In genomic region chr3:47010910-47011309, GRCh38 we compare ENCODE assay signal across 20 cellular contexts. TPM values are rescaled to one million over a fixed set of nuclear protein-coding genes. Genes with fewer than 3 reads are reported as not detected.
DNase-seq lines count a peak whose midpoint lies in the region; ATAC-seq, FAIRE-seq and TF ChIP-seq lines count a peak whose summit lies in the region.
"Had no signal": no experiment of that assay in that cellular context is flagged by ENCODE, and none has a peak within 500 bp of the region (broad histone marks: within the 10 kb centered on the region; RNA-seq: fewer than 3 reads in every experiment).

No MANE protein-coding gene starts in this region.

- H4K20me1 ChIP-seq in H1 (replicated peaks in 1 of 2; ENCODE audit: control insufficient read depth in 1 of 2, insufficient read depth in 2 of 2, low read length in 2 of 2), result no peaks in the 10 kb centered on the region
- no peaks in the 10 kb centered on the region for H4K20me1 ChIP-seq in osteoblast (ENCODE audit: insufficient read depth, low read length)

- H3K27ac ChIP-seq in CD4-positive, CD25-positive, alpha-beta regulatory T cell (ENCODE audit: insufficient read depth, low read length, poor library complexity, severe bottlenecking), result no peak overlapping the region
- peak overlapping the region; percentile 83 for H3K27ac ChIP-seq in RWPE1
- no peak overlapping the region for H3K27ac ChIP-seq in H1 (ENCODE audit: low read depth, low read length)
- no peak overlapping the region for H3K27ac ChIP-seq in osteoblast (ENCODE audit: low read depth, low read length)
- H3K27ac ChIP-seq: foreskin keratinocyte had no signal

- H4K8ac ChIP-seq in H1 (ENCODE audit: extremely low read depth, insufficient read depth, low read length), result no peak overlapping the region

- CTCF ChIA-PET in RWPE1 (lab: Yijun Ruan, JAX), result interaction anchor here (0.6 kb wide), 1 partner anchor 30 kb away, joined by 3 read pairs; no protein-coding TSS in a partner anchor
- CTCF ChIA-PET in H1 (lab: Charles Lee; ENCODE audit: partially characterized antibody), result interaction anchor here (1.0 to 2.0 kb wide), 2 partner anchors 26 to 75 kb away, joined by 4 to 5 read pairs; no protein-coding TSS in a partner anchor

- H3K4ac ChIP-seq in H1 (replicated peaks; ENCODE audit: insufficient read length, low read depth, low read length), result no peak overlapping the region

- no peak for ATAC-seq in CD4-positive, CD25-positive, alpha-beta regulatory T cell (ENCODE audit: low read depth in 2 of 2)
- no peak for ATAC-seq in GM18502 (IDR thresholded peaks at IDR 0.05; ENCODE audit: poor library complexity, unreplicated experiment)
- ATAC-seq: foreskin keratinocyte had no signal

- no peak overlapping the region for H3K14ac ChIP-seq in H1 (ENCODE audit: insufficient read length)

- peaks cover 10% of the 10 kb centered on the region for H3K36me3 Mint-ChIP-seq in CD4-positive, CD25-positive, alpha-beta regulatory T cell

- no peak overlapping the region for H3K9ac ChIP-seq in H1 (replicated peaks in 1 of 4; ENCODE audit: extremely low read depth in 1 of 4, low read depth in 3 of 4, low read length in 3 of 4)

- H4K5ac ChIP-seq in H1 (ENCODE audit: insufficient read length, low read depth, low read length), result no peak overlapping the region

- no peak overlapping the region for H2BK120ac ChIP-seq in H1 (replicated peaks; ENCODE audit: low read depth, low read length)

- H2BK12ac ChIP-seq in H1 (ENCODE audit: low read depth, low read length), result no peak overlapping the region

- no peak for TF ChIP-seq EP300 in H1 (IDR thresholded peaks at IDR 0.05; ENCODE audit: borderline replicate concordance in 1 of 2, low read depth in 2 of 2, low read length in 2 of 2)

- H3K9me3 Mint-ChIP-seq in CD4-positive, CD25-positive, alpha-beta regulatory T cell, result no peaks in the 10 kb centered on the region
- H3K9me3 Mint-ChIP-seq: T-helper 2 cell treated with Interferon-gamma antibody and Interleukin-4, amounts not matched to agents 5 μg/mL and 100 μg/mL, for 36 hours had no signal

- WGBS in H1 (ENCODE audit: extremely low coverage in 1 of 2, insufficient coverage in 1 of 2, insufficient read length in 1 of 2, insufficient replicate concordance in 2 of 2, low coverage in 1 of 2, low lambda C conversion rate in 2 of 2, missing lambda C conversion rate in 1 of 2), 2 experiments, result 92% methylated on average over 5 of the region's 5 CpGs; no CpG with 5 or more reads in 1 of the 2 experiments

- H3K56ac ChIP-seq in H1 (replicated peaks; ENCODE audit: insufficient read length, low read depth, low read length), result no peak overlapping the region

- no peaks in the 10 kb centered on the region for H3K27me3 ChIP-seq in CD4-positive, CD25-positive, alpha-beta regulatory T cell (ENCODE audit: control insufficient read depth, insufficient read depth, low read length)
- H3K27me3 ChIP-seq in H1 (replicated peaks in 1 of 4; ENCODE audit: control insufficient read depth in 3 of 4, extremely low read depth in 1 of 4, insufficient read depth in 3 of 4, low read length in 3 of 4), result no peaks in the 10 kb centered on the region
- H3K27me3 ChIP-seq in osteoblast (ENCODE audit: insufficient read depth, low read length), result no peaks in the 10 kb centered on the region
- H3K27me3 ChIP-seq: foreskin keratinocyte, stomach, upper lobe of left lung had no signal

- H3K36me3 ChIP-seq in CD4-positive, CD25-positive, alpha-beta regulatory T cell (ENCODE audit: control insufficient read depth, insufficient read depth, low read length), result peaks cover 17% of the 10 kb centered on the region
- H3K36me3 ChIP-seq in H1 (ENCODE audit: control insufficient read depth in 2 of 4, insufficient read depth in 4 of 4, low read length in 3 of 4) (peaks cover 3 to 11% (median 6%) of the 10 kb centered on the region in 4 experiments; a peak in 6 of 8 replicates), osteoblast (ENCODE audit: insufficient read depth, low read length) (no peaks in the 10 kb centered on the region)

- peak overlapping the region; percentile 82; the same call in 1 of the 2 replicates for H2AK5ac ChIP-seq in H1 (ENCODE audit: low read depth, low read length)

- H3K23ac ChIP-seq in H1 (ENCODE audit: insufficient read length), result no peak overlapping the region

- H3K23me2 ChIP-seq in H1 (ENCODE audit: low read depth, low read length), result peaks cover 3% of the 10 kb centered on the region; the same call in 1 of the 2 replicates

- H3K9me3 ChIP-seq in CD4-positive, CD25-positive, alpha-beta regulatory T cell (ENCODE audit: control insufficient read depth in 2 of 2, low read length in 2 of 2), result no peaks in the 10 kb centered on the region
- H3K9me3 ChIP-seq in H1 (ENCODE audit: insufficient read depth in 2 of 2, low read depth in 1 of 2, low read length in 1 of 2) (no peaks in the 10 kb centered on the region), osteoblast (ENCODE audit: low read depth, low read length) (no peaks in the 10 kb centered on the region)
- H3K9me3 ChIP-seq: stomach, upper lobe of left lung had no signal

- no peak overlapping the region for H3K18ac ChIP-seq in H1 (ENCODE audit: extremely low read depth, low read length)

- H4K91ac ChIP-seq in H1 (replicated peaks; ENCODE audit: insufficient read length, low read length), result no peak overlapping the region

- H3K79me1 ChIP-seq in H1 (ENCODE audit: low read depth, low read length), result no peaks in the 10 kb centered on the region; the same call in 1 of the 2 replicates

- H3K79me2 ChIP-seq in H1 (ENCODE audit: control insufficient read depth in 1 of 2, insufficient read depth in 2 of 2, low read length in 2 of 2) (no peaks in the 10 kb centered on the region), osteoblast (ENCODE audit: insufficient read depth, low read length) (no peaks in the 10 kb centered on the region)

- DNase-seq in CD4-positive, CD25-positive, alpha-beta regulatory T cell, result no peak
- DNase-seq in RWPE1 (ENCODE audit: low spot score), result no peak
- no peak for DNase-seq in H1 (ENCODE audit: low read depth in 1 of 2, low spot score in 2 of 2)
- peak; percentile 61 for DNase-seq in osteoblast (ENCODE audit: insufficient read length, low spot score, missing footprints)
- DNase-seq in globus pallidus (ENCODE audit: low spot score), result no peak
- DNase-seq in D721Med (ENCODE audit: insufficient read length, low spot score), result no peak
- DNase-seq in NCI-H2081 (lab: John Stamatoyannopoulos, UW), result no peak
- DNase-seq: activated gamma-delta T cell, foreskin keratinocyte, mesenchymal stem cell, NCI-H1417 treated with DMSO at 0.1 percent for 48 hours, NCI-H2171 treated with DMSO at 0.1 percent for 48 hours, NCI-H774, SIG-M5 had no signal

- no peak overlapping the region for H2BK20ac ChIP-seq in H1 (ENCODE audit: low read length)

- no peak overlapping the region for H3K4me3 ChIP-seq in CD4-positive, CD25-positive, alpha-beta regulatory T cell (ENCODE audit: low read depth, low read length)
- no peak overlapping the region for H3K4me3 ChIP-seq in H1 (ENCODE audit: extremely low read depth in 1 of 4, insufficient read depth in 2 of 4, low read depth in 3 of 4, low read length in 4 of 4)
- no peak overlapping the region for H3K4me3 ChIP-seq in osteoblast (ENCODE audit: insufficient read depth, low read length)

- FAIRE-seq in H1 (lab: Jason Lieb, UNC) (no peak), D721Med (lab: Jason Lieb, UNC) (no peak)
- FAIRE-seq: astrocyte, colon had no signal

- H3K4me2 ChIP-seq in H1 (ENCODE audit: insufficient read depth in 1 of 2, low read depth in 2 of 2, low read length in 2 of 2), result no peak overlapping the region; a peak in 1 of 4 replicates
- H3K4me2 ChIP-seq in osteoblast (ENCODE audit: insufficient read depth, low read length), result no peak overlapping the region

- H2AFZ ChIP-seq in H1 (ENCODE audit: low read length) (no peak overlapping the region), osteoblast (ENCODE audit: low read length) (no peak overlapping the region)

- no peaks in the 10 kb centered on the region for H3K27me3 Mint-ChIP-seq in CD4-positive, CD25-positive, alpha-beta regulatory T cell

- POLR2A ChIA-PET in RWPE1 (lab: Yijun Ruan, JAX; ENCODE audit: low non-redundant PET), result interaction anchor here (0.6 kb wide), 1 partner anchor 318 kb away, joined by 3 read pairs; no protein-coding TSS in a partner anchor
- POLR2A ChIA-PET in H1 (lab: Charles Lee; ENCODE audit: partially characterized antibody), result interaction anchor here (0.6 to 2.2 kb wide), 4 partner anchors 9 to 84 kb away, joined by 3 to 15 read pairs (median 3); no protein-coding TSS in a partner anchor

- peaks cover 13% of the 10 kb centered on the region for H3K4me1 ChIP-seq in CD4-positive, CD25-positive, alpha-beta regulatory T cell (ENCODE audit: control insufficient read depth, insufficient read depth, low read length, poor library complexity, severe bottlenecking)
- peaks cover 0 to 9% (median 5%) of the 10 kb centered on the region in 4 experiments; a peak in 5 of 7 replicates for H3K4me1 ChIP-seq in H1 (replicated peaks in 1 of 4; ENCODE audit: control insufficient read depth in 3 of 4, insufficient read depth in 4 of 4, low read length in 3 of 4)
- H3K4me1 ChIP-seq in osteoblast (ENCODE audit: insufficient read depth, low read length), result peaks cover 15% of the 10 kb centered on the region
- H3K4me1 ChIP-seq: foreskin keratinocyte had no signal

- H3K4me1 Mint-ChIP-seq in CD4-positive, CD25-positive, alpha-beta regulatory T cell, result peaks cover 3 to 18% (median 5%) of the 10 kb centered on the region in 4 donors

- TF ChIP-seq CTCF in RWPE1 (conservative IDR thresholded peaks at IDR 0.05; ENCODE audit: low read depth) (no peak), H1 (IDR thresholded peaks at IDR 0.05; ENCODE audit: control extremely low read depth in 1 of 3, insufficient read depth in 1 of 3, low read depth in 1 of 3, low read length in 3 of 3) (no peak), osteoblast (IDR thresholded peaks at IDR 0.05; ENCODE audit: extremely low read depth, low read depth, low read length) (no peak), D721Med (IDR thresholded peaks at IDR 0.05; ENCODE audit: insufficient read depth, missing control alignments) (no peak)

- peak overlapping the region; percentile 8 to 79 (median 73) for H3K27ac Mint-ChIP-seq in CD4-positive, CD25-positive, alpha-beta regulatory T cell

- no peak for TF ChIP-seq POLR2A in H1 (IDR thresholded peaks at IDR 0.05; ENCODE audit: control extremely low read depth in 1 of 2, low read depth in 2 of 2, low read length in 2 of 2)

- peak overlapping the region in 2 of 4 donors; percentile 32 to 82 for H3K4me3 Mint-ChIP-seq in CD4-positive, CD25-positive, alpha-beta regulatory T cell
- H3K4me3 Mint-ChIP-seq: T-helper 2 cell treated with Interferon-gamma antibody and Interleukin-4, amounts not matched to agents 5 μg/mL and 100 μg/mL, for 36 hours had no signal

- 0 out of 2 replicates have a peak overlapping the region, but pooled peaks have one; percentile 75 for H2BK15ac ChIP-seq in H1 (ENCODE audit: low read length)

- TF ChIP-seq RAD21 in H1 (IDR thresholded peaks at IDR 0.05 in 1 of 2, conservative IDR thresholded peaks at IDR 0.05 in 1 of 2; ENCODE audit: low read depth in 2 of 2, low read length in 2 of 2), result no peak

- 0 out of 2 replicates have a peak overlapping the region, but pooled peaks have one; percentile 91 for H2BK5ac ChIP-seq in H1 (ENCODE audit: low read depth, low read length)

RNA-seq across cellular contexts. Expression of gene NBEAL2, which starts 31.4 kb away (rescaled TPM):
- 429 TPM for total RNA-seq in CD4-positive, CD25-positive, alpha-beta regulatory T cell
- 10 to 100 TPM in 2 of 4 donors, 1 to 10 TPM in 2; 4.7 to 13.5 (median 8.6) TPM for polyA plus RNA-seq in CD4-positive, CD25-positive, alpha-beta regulatory T cell
- total RNA-seq in H1 (2021; fragmentation: NEBNext Ultra II Directional; extraction: Animal tissue kit (Norgen Biotek cat#: 25700)), result 45.8 and 46.9 TPM in 2 replicates
- 27.3 and 47.8 TPM in 2 replicates for polyA plus RNA-seq in H1 (2011; rRNA removed)
- 30.9 TPM for polyA plus RNA-seq in H1 (2011; cell fraction: cytosol; rRNA removed)
- polyA plus RNA-seq in H1 (2011; cell fraction: nucleus; rRNA removed), result 332 TPM
- polyA plus RNA-seq in H1 (2012, experiment 1 of 2), result 36.4 to 64.7 TPM (median 55.9 TPM) in 4 replicates
- 42.2 TPM for polyA plus RNA-seq in H1 (2012, experiment 2 of 2)
- polyA plus RNA-seq in H1 (2013, experiment 1 of 2), result 15.7 TPM
- polyA plus RNA-seq in H1 (2013, experiment 2 of 2), result 14.2 TPM
- polyA minus RNA-seq in H1 (2011; rRNA and poly(A)+ RNA removed), result 19.1 and 33.7 TPM in 2 replicates
- 16.9 TPM for polyA minus RNA-seq in H1 (2011; cell fraction: cytosol; rRNA and poly(A)+ RNA removed)
- 58.1 TPM for polyA minus RNA-seq in H1 (2011; cell fraction: nucleus; rRNA and poly(A)+ RNA removed)
- 2.1 and 4.3 TPM in 2 replicates for total RNA-seq in osteoblast

RNA-seq across cellular contexts. Expression of gene CCDC12, which starts 34.4 kb away (rescaled TPM):
- 71.8 TPM for total RNA-seq in CD4-positive, CD25-positive, alpha-beta regulatory T cell
- 100 to 1,000 TPM in 3 of 4 donors, 10 to 100 TPM in 1; 90.4 to 116 (median 106) TPM for polyA plus RNA-seq in CD4-positive, CD25-positive, alpha-beta regulatory T cell
- total RNA-seq in H1 (2021; fragmentation: NEBNext Ultra II Directional; extraction: Animal tissue kit (Norgen Biotek cat#: 25700)), result 41.3 and 44.4 TPM in 2 replicates
- polyA plus RNA-seq in H1 (2011; rRNA removed), result 29.5 and 41.5 TPM in 2 replicates
- polyA plus RNA-seq in H1 (2011; cell fraction: cytosol; rRNA removed), result 57.2 TPM
- 37.1 TPM for polyA plus RNA-seq in H1 (2011; cell fraction: nucleus; rRNA removed)
- 50.0 to 59.6 TPM (median 58.4 TPM) in 4 replicates for polyA plus RNA-seq in H1 (2012, experiment 1 of 2)
- 27.9 TPM for polyA plus RNA-seq in H1 (2012, experiment 2 of 2)
- 39.5 TPM for polyA plus RNA-seq in H1 (2013, experiment 1 of 2)
- 41.8 TPM for polyA plus RNA-seq in H1 (2013, experiment 2 of 2)
- 20.6 and 38.9 TPM in 2 replicates for polyA minus RNA-seq in H1 (2011; rRNA and poly(A)+ RNA removed)
- polyA minus RNA-seq in H1 (2011; cell fraction: cytosol; rRNA and poly(A)+ RNA removed), result 12.0 TPM
- polyA minus RNA-seq in H1 (2011; cell fraction: nucleus; rRNA and poly(A)+ RNA removed), result 55.5 TPM
- 17.4 and 20.6 TPM in 2 replicates for total RNA-seq in osteoblast
